ENCODE assay signal across 1 cellular context in genomic region chr13:47112205-47112896, GRCh38.
TF ChIP-seq lines count a peak whose summit lies in the region.

No MANE protein-coding gene starts in this region.

TF ChIP-seq in IMR-90, 13 proteins besides CTCF, POLR2A, EP300 and RAD21:
- TF ChIP-seq MXI1 (IDR thresholded peaks at IDR 0.05; ENCODE audit: borderline replicate concordance, low read depth, low read length), result no peak
